9 cellular contexts compared by ENCODE assay signal in genomic region chr11:119335655-119336543, GRCh38. TPM values are rescaled to one million over a fixed set of nuclear protein-coding genes. Genes with fewer than 3 reads are reported as not detected.
A peak's percentile ranks its signal among the peaks of the same experiment; 100 is the strongest.
DNase-seq lines count a peak whose midpoint lies in the region; ATAC-seq and TF ChIP-seq lines count a peak whose summit lies in the region.
"Had no signal": no experiment of that assay in that cellular context is flagged by ENCODE, and none has a peak within 500 bp of the region (broad histone marks: within the 10 kb centered on the region; RNA-seq: fewer than 3 reads in every experiment).

No MANE protein-coding gene starts in this region.

- no peak overlapping the region for H3K23ac ChIP-seq in trophoblast cell (ENCODE audit: low read length)

- no peak overlapping the region for H3K9ac ChIP-seq in trophoblast cell (ENCODE audit: low read length)

- H3K18ac ChIP-seq in trophoblast cell (ENCODE audit: low read length), result peak overlapping the region; percentile 34

- no peak overlapping the region for H2AK5ac ChIP-seq in trophoblast cell (ENCODE audit: low read length)

- CTCF ChIA-PET in Panc1 (lab: Charles Lee), result interaction anchor here (2.1 kb wide), 1 partner anchor 38 kb away, joined by 6 read pairs; no protein-coding TSS in a partner anchor

- H3K4me1 ChIP-seq in Panc1 (ENCODE audit: control insufficient read depth, insufficient read depth, low read length) (peaks cover 40% of the 10 kb centered on the region), trophoblast cell (ENCODE audit: control insufficient read depth in 1 of 2, insufficient read depth in 2 of 2, low read length in 2 of 2) (peaks cover 31 to 41% of the 10 kb centered on the region in 2 experiments)

- H3K27ac ChIP-seq in Panc1 (ENCODE audit: low read length) (peak overlapping the region; percentile 98), trophoblast cell (ENCODE audit: low read depth, low read length) (no peak overlapping the region)

- intact Hi-C loops in Panc1 (cut with micrococcal nuclease; ENCODE audit: unreplicated experiment), result loop anchor here (5.0 kb wide), 1 partner anchor 36 kb away; no protein-coding TSS in a partner anchor

- no peak overlapping the region for H2BK5ac ChIP-seq in trophoblast cell (ENCODE audit: low read depth, low read length, poor library complexity)

- H2AFZ ChIP-seq in trophoblast cell (ENCODE audit: insufficient read depth, low read length, poor library complexity), result no peak overlapping the region

- peaks cover 9% of the 10 kb centered on the region for H3K79me2 ChIP-seq in trophoblast cell (ENCODE audit: control insufficient read depth, insufficient read depth, low read length, poor library complexity)

- TF ChIP-seq CTCF in Panc1 (IDR thresholded peaks at IDR 0.05), result no peak
- TF ChIP-seq CTCF in fibroblast of pulmonary artery (IDR thresholded peaks at IDR 0.05; ENCODE audit: low read length, missing control alignments), result no peak

- H3K14ac ChIP-seq in trophoblast cell (ENCODE audit: low read length), result no peak overlapping the region

- no peak overlapping the region for H4K8ac ChIP-seq in trophoblast cell (ENCODE audit: low read depth, low read length)

- H3K79me1 ChIP-seq in trophoblast cell (ENCODE audit: low read length), result peaks cover 13% of the 10 kb centered on the region

- no peak overlapping the region for H4K91ac ChIP-seq in trophoblast cell (ENCODE audit: low read depth, low read length)

- peak overlapping the region; percentile 81 for H3K4me2 ChIP-seq in trophoblast cell (ENCODE audit: low read length)

- peak overlapping the region; percentile 85; the same call in 1 of the 2 replicates for H3K4me3 ChIP-seq in GM08714 (ENCODE audit: low read length)
- H3K4me3 ChIP-seq in Panc1 (ENCODE audit: low read depth in 2 of 2, low read length in 2 of 2), result peak overlapping the region; percentile 84 to 95; a peak in 3 of 4 replicates
- peak overlapping the region; percentile 94 for H3K4me3 ChIP-seq in fibroblast of pulmonary artery (replicated peaks; ENCODE audit: low read depth, low read length)
- no peak overlapping the region for H3K4me3 ChIP-seq in trophoblast cell (ENCODE audit: low read depth, low read length)

- in situ Hi-C loops in Panc1 (cut with HindIII; ENCODE audit: low pct_unique_long_range_greater_than_20kb, low sequenced_read_pairs), result no loop called here

- WGBS in trophoblast cell (ENCODE audit: extremely low coverage, insufficient coverage, insufficient read length), result no CpG with 5 or more reads among the region's 30 CpGs

- DNase-seq in Panc1 (ENCODE audit: low read depth, low spot score) (no peak), fibroblast of pulmonary artery (ENCODE audit: low read depth) (no peak), trophoblast cell (no peak)
- DNase-seq: islet precursor cell, SHP77 treated with DMSO at 0.1 percent for 48 hours had no signal

- peak overlapping the region; percentile 3 for H3K4ac ChIP-seq in trophoblast cell (ENCODE audit: low read depth, low read length)

- H3K36me3 ChIP-seq in Panc1 (ENCODE audit: control insufficient read depth, insufficient read depth, low read length) (no peaks in the 10 kb centered on the region), trophoblast cell (ENCODE audit: control insufficient read depth in 1 of 2, insufficient read depth in 2 of 2, low read length in 2 of 2) (peaks cover 11 to 12% of the 10 kb centered on the region in 2 experiments)

- H3K27me3 ChIP-seq in Panc1 (ENCODE audit: control insufficient read depth, insufficient read depth, low read length) (no peaks in the 10 kb centered on the region), trophoblast cell (ENCODE audit: insufficient read depth, low read length) (peaks cover 18% of the 10 kb centered on the region)

- ATAC-seq in Panc1 (no peak), GM21423 (IDR thresholded peaks at IDR 0.05; ENCODE audit: unreplicated experiment) (no peak), HG03460 (IDR thresholded peaks at IDR 0.05; ENCODE audit: unreplicated experiment) (no peak), HG03095 (IDR thresholded peaks at IDR 0.05; ENCODE audit: unreplicated experiment) (no peak)

- BruUV-seq in Panc1 (replicated peaks; lab: Mats Ljungman, UMichigan), result no TSS peak

- H2BK12ac ChIP-seq in trophoblast cell (ENCODE audit: low read length), result no peak overlapping the region

- H4K12ac ChIP-seq in trophoblast cell (ENCODE audit: low read depth, low read length), result no peak overlapping the region

- no peak overlapping the region for H2BK120ac ChIP-seq in trophoblast cell (ENCODE audit: insufficient read depth, low read length, poor library complexity)

- POLR2A ChIA-PET in Panc1 (lab: Charles Lee), result no interaction called here

- no peaks in the 10 kb centered on the region for H3K9me3 ChIP-seq in Panc1 (ENCODE audit: control insufficient read depth, insufficient read depth, low read depth, low read length)
- peaks cover 2% of the 10 kb centered on the region for H3K9me3 ChIP-seq in trophoblast cell (ENCODE audit: insufficient read depth, low read depth, low read length)

RNA-seq across cellular contexts. Expression of gene RNF26, which starts 1.6 kb away (rescaled TPM):
- 69.0 TPM for total RNA-seq in Panc1 (2021; ENCODE audit: unreplicated experiment)
- 58.5 TPM for polyA plus RNA-seq in Panc1 (2012; ENCODE audit: insufficient read length)
- 40.9 and 41.2 TPM in 2 replicates for polyA plus RNA-seq in trophoblast cell (2013)

RNA-seq across cellular contexts. Expression of gene C1QTNF5, which starts 4.8 kb away (rescaled TPM):
- not detected for total RNA-seq in Panc1 (2021; ENCODE audit: unreplicated experiment)
- not detected for polyA plus RNA-seq in Panc1 (2012; ENCODE audit: insufficient read length)
- 1.3 and 1.8 TPM in 2 replicates for polyA plus RNA-seq in trophoblast cell (2013)

RNA-seq across cellular contexts. Expression of gene MFRP, which starts 10.6 kb away (rescaled TPM):
- not detected for total RNA-seq in Panc1 (2021; ENCODE audit: unreplicated experiment)
- not detected for polyA plus RNA-seq in Panc1 (2012; ENCODE audit: insufficient read length)
- not detected in 2 replicates for polyA plus RNA-seq in trophoblast cell (2013)

RNA-seq across cellular contexts. Expression of gene MCAM, which starts 19.0 kb away (rescaled TPM):
- 27.2 TPM for total RNA-seq in Panc1 (2021; ENCODE audit: unreplicated experiment)
- 27.9 TPM for polyA plus RNA-seq in Panc1 (2012; ENCODE audit: insufficient read length)
- 42.9 and 51.1 TPM in 2 replicates for polyA plus RNA-seq in trophoblast cell (2013)

RNA-seq across cellular contexts. Expression of gene USP2, which starts 45.6 kb away (rescaled TPM):
- 3.1 TPM for total RNA-seq in Panc1 (2021; ENCODE audit: unreplicated experiment)
- polyA plus RNA-seq in Panc1 (2012; ENCODE audit: insufficient read length), result 2.3 TPM
- polyA plus RNA-seq in trophoblast cell (2013), result 3.2 and 3.3 TPM in 2 replicates
